In genomic region chr6:137357948-137358266, GRCh38 we compare ENCODE assay signal across 27 cellular contexts.
"Had no signal": no experiment of that assay in that cellular context is flagged by ENCODE, and none has a peak within 500 bp of the region (broad histone marks: within the 10 kb centered on the region; RNA-seq: fewer than 3 reads in every experiment).

No MANE protein-coding gene starts in this region.

- H3K27ac Mint-ChIP-seq: activated CD4-positive, alpha-beta memory T cell treated with anti-CD3 and anti-CD28 coated beads, Interleukin-2, amount 10 ng/mL, durations not matched to agents 7 days and 5 days; activated T-cell treated with anti-CD3 and anti-CD28 coated beads, Interleukin-2, amount 50 U/mL, for 72 hours; activated T-helper 2 cell treated with anti-CD3 and anti-CD28 coated beads, Interferon-gamma antibody, Interleukin-2, Interleukin-4, amounts not matched to agents 10 μg/mL and 5 μg/mL and 100 μg/mL, durations not matched to agents 14 hours and 24 hours and 36 hours had no signal

- H3K4me3 ChIP-seq: breast epithelium, SJCRH30 had no signal

- H3K4me1 ChIP-seq: breast epithelium had no signal

- H3K9me3 ChIP-seq: breast epithelium, SJCRH30, SK-N-SH had no signal

- H3K27me3 ChIP-seq: breast epithelium, SJCRH30 had no signal

- H3K36me3 ChIP-seq: breast epithelium, SJCRH30 had no signal

- DNase-seq: activated CD4-positive, alpha-beta memory T cell treated with anti-CD3 and anti-CD28 coated beads, Interleukin-2, amount 10 ng/mL, durations not matched to agents 7 days and 5 days; activated CD4-positive, alpha-beta T cell treated with anti-CD3 and anti-CD28 coated beads, Interleukin-2, amount 50 U/mL, for 1 hour; activated CD4-positive, CD25-positive, alpha-beta regulatory T cell; activated CD8-positive, alpha-beta memory T cell treated with anti-CD3 and anti-CD28 coated beads, Interleukin-2, amount 50 U/mL, for 4 hours; activated gamma-delta T cell treated with Interleukin-2 at 50 U/mL for 16 hours; activated naive CD4-positive, alpha-beta T cell treated with anti-CD3 and anti-CD28 coated beads, Interleukin-2, amount 50 U/mL, for 16 hours; activated T-cell treated with anti-CD3 and anti-CD28 coated beads, Interleukin-2, amount 50 U/mL, for 72 hours; aorta; KG1; NCI-H1048; NCI-H1417 treated with DMSO at 0.1 percent for 48 hours; NCI-H1694; NCI-H2029; NCI-H2107; NCI-H226; NCI-H510A; NK-92 treated with Interleukin-12 subunit alpha and Interleukin-12 subunit beta, amount 100 ng/mL, for 24 hours; OCI-M1; RPMI8226; SK-N-SH; T-helper 1 cell had no signal

- H3K27ac ChIP-seq: breast epithelium, SJCRH30, VCaP had no signal

- H3K4me2 ChIP-seq: SK-N-SH had no signal

- ATAC-seq: activated T-cell treated with anti-CD3 and anti-CD28 coated beads, Interleukin-2, amount 50 U/mL, for 72 hours; Panc1; Right ventricle myocardium inferior had no signal

- H3K27me3 Mint-ChIP-seq: activated CD4-positive, alpha-beta memory T cell treated with anti-CD3 and anti-CD28 coated beads, Interleukin-2, amount 10 ng/mL, durations not matched to agents 7 days and 5 days had no signal

- H3K9me3 Mint-ChIP-seq: activated T-cell treated with anti-CD3 and anti-CD28 coated beads, Interleukin-2, amount 50 U/mL, for 72 hours had no signal

- H3K4me3 Mint-ChIP-seq: activated CD4-positive, alpha-beta memory T cell treated with anti-CD3 and anti-CD28 coated beads, Interleukin-2, amount 10 ng/mL, durations not matched to agents 7 days and 5 days; activated T-cell treated with anti-CD3 and anti-CD28 coated beads, Interleukin-2, amount 50 U/mL, for 72 hours had no signal

- H3K9me2 ChIP-seq: SK-N-SH had no signal
